8 cellular contexts compared by ENCODE assay signal in genomic region chr18:79950440-79951341, GRCh38. TPM values are rescaled to one million over a fixed set of nuclear protein-coding genes. Genes with fewer than 3 reads are reported as not detected.
DNase-seq lines count a peak whose midpoint lies in the region; ATAC-seq and TF ChIP-seq lines count a peak whose summit lies in the region.

No MANE protein-coding gene starts in this region.

- no peaks in the 10 kb centered on the region for H3K9me3 ChIP-seq in heart left ventricle

- peak overlapping the region; percentile 85 to 96 (median 90) for H3K4me3 Mint-ChIP-seq in IgD-negative memory B cell

- H3K27ac ChIP-seq in heart left ventricle, result peak overlapping the region; percentile 73 to 94 (median 86)

- peak overlapping the region; percentile 67 for H3K4me3 ChIP-seq in AG09309 (ENCODE audit: control insufficient read depth, low read depth, low read length)
- peak overlapping the region; percentile 82 to 98 (median 90) for H3K4me3 ChIP-seq in heart left ventricle

- DNase-seq in AG09309 (ENCODE audit: low read depth) (no peak), GM19238 (ENCODE audit: insufficient read length, low spot score) (peak; percentile 37), heart left ventricle (peak in 2 of 5 donors; percentile 57 to 62), posterior vena cava (ENCODE audit: low spot score) (peak; percentile 84), HuH-7 (ENCODE audit: low spot score) (no peak)
- peak; percentile 67 for DNase-seq in activated effector memory CD4-positive, alpha-beta T cell treated with anti-CD3 and anti-CD28 coated beads, Interleukin-2, amount 50 U/mL, for 16 hours
- no peak for DNase-seq in effector CD4-positive, alpha-beta T cell

- peaks cover 2% of the 10 kb centered on the region for H3K27me3 Mint-ChIP-seq in IgD-negative memory B cell

- peaks cover 16 to 36% (median 23%) of the 10 kb centered on the region in 3 donors for H3K4me1 Mint-ChIP-seq in IgD-negative memory B cell

- peak in 3 of 4 donors; percentile 14 to 36 (median 16) for ATAC-seq in heart left ventricle

- H3K9me3 Mint-ChIP-seq in IgD-negative memory B cell, result no peaks in the 10 kb centered on the region

- H3K27me3 ChIP-seq in heart left ventricle, result no peaks in the 10 kb centered on the region

- no peak for TF ChIP-seq CTCF in AG09309 (IDR thresholded peaks at IDR 0.05; ENCODE audit: control insufficient read depth, insufficient read depth, low read depth, low read length, missing control alignments)
- TF ChIP-seq CTCF in heart left ventricle (IDR thresholded peaks at IDR 0.05), result no peak

- intact Hi-C loops in heart left ventricle (cut with DNase I), result loop anchor here in 5 of 10 donors (1.0 to 10.0 kb wide), 8 partner anchors 36 to 266 kb away; partner anchors contain the start of genes RBFA (in 4 of the 5), TXNL4A (in 2 of the 5) and ADNP2 (in 1 of the 5)
- intact Hi-C loops in posterior vena cava (cut with DNase I), result loop anchor here in 1 of 2 donors (10.0 kb wide), 1 partner anchor 84 kb away; the partner anchor contains the start of gene RBFA

- H3K36me3 ChIP-seq in heart left ventricle, result peaks cover 0 to 17% (median 5%) of the 10 kb centered on the region in 9 donors

- peaks cover 2% of the 10 kb centered on the region for H3K36me3 Mint-ChIP-seq in IgD-negative memory B cell

- no peak for TF ChIP-seq POLR2A in heart left ventricle (IDR thresholded peaks at IDR 0.05)

- H3K4me1 ChIP-seq in heart left ventricle, result peaks cover 0 to 61% (median 40%) of the 10 kb centered on the region in 12 donors

- peak overlapping the region; percentile 87 to 96 (median 95) for H3K27ac Mint-ChIP-seq in IgD-negative memory B cell

- 3 to 12% (median 6%) methylated on average over 19 to 82 of the region's 82 CpGs for WGBS in heart left ventricle, 4 donors

RNA-seq across cellular contexts. Expression of gene SLC66A2, which starts 0.8 kb away (rescaled TPM):
- polyA plus RNA-seq in IgD-negative memory B cell (30.3 TPM), heart left ventricle (10 to 100 TPM; 20.5 to 31.2 TPM)
- total RNA-seq in heart left ventricle (10 to 100 TPM; 19.7 to 33.4 (median 26.6) TPM), posterior vena cava (10 to 100 TPM; 32.0 to 36.8 TPM)

RNA-seq across cellular contexts. Expression of gene HSBP1L1, which starts 13.8 kb away (rescaled TPM):
- polyA plus RNA-seq in IgD-negative memory B cell, result 10.9 TPM
- 10 to 100 TPM in 3 of 9 donors, 1 to 10 TPM in 6; 3.6 to 14.3 (median 7.1) TPM for total RNA-seq in heart left ventricle
- polyA plus RNA-seq in heart left ventricle, result 10 to 100 TPM in 1 of 2 donors, 1 to 10 TPM in 1; 4.1 to 27.5 TPM
- total RNA-seq in posterior vena cava, result 1 to 10 TPM; 3.9 to 5.9 TPM

RNA-seq across cellular contexts. Expression of gene TXNL4A, which starts 37.7 kb away (rescaled TPM):
- 222 TPM for polyA plus RNA-seq in IgD-negative memory B cell
- total RNA-seq in heart left ventricle, result 100 to 1,000 TPM in 2 of 9 donors, 10 to 100 TPM in 7; 35.2 to 113 (median 90.9) TPM
- 100 to 1,000 TPM in 1 of 2 donors, 10 to 100 TPM in 1; 94.6 to 139 TPM for polyA plus RNA-seq in heart left ventricle
- 10 to 100 TPM; 65.8 to 79.0 TPM for total RNA-seq in posterior vena cava

Comparison
In these comparisons a context has a peak if more than half of its experiments do, and no peak if none do; other contexts are left out.
1. DNase-seq: peak in GM19238 (single experiment), activated effector memory CD4-positive, alpha-beta T cell treated with anti-CD3 and anti-CD28 coated beads, Interleukin-2, amount 50 U/mL, for 16 hours (single experiment) and posterior vena cava (single experiment); none in AG09309 (single experiment), effector CD4-positive, alpha-beta T cell (single experiment) and HuH-7 (single experiment).